1 cellular context compared by ENCODE assay signal in genomic region chr9:98228392-98229089, GRCh38.
TF ChIP-seq lines count a peak whose summit lies in the region.

No MANE protein-coding gene starts in this region.

TF ChIP-seq in HepG2, 621 proteins besides CTCF, POLR2A, EP300 and RAD21 (continued from another document and continues in another):
- TF ChIP-seq GMEB2 (CRISPR knock-in tag; IDR thresholded peaks at IDR 0.05; ENCODE audit: low read depth) (no peak), JUN (CRISPR knock-in tag; IDR thresholded peaks at IDR 0.05) (peak; percentile 27; the same call in 1 of the 2 replicates), SRSF4 (IDR thresholded peaks at IDR 0.05; ENCODE audit: low read depth, low read length, poor library complexity, severe bottlenecking) (no peak), ZNF83 (CRISPR knock-in tag; IDR thresholded peaks at IDR 0.05; ENCODE audit: borderline replicate concordance) (no peak), ZNF616 (CRISPR knock-in tag; IDR thresholded peaks at IDR 0.05; ENCODE audit: low read depth) (no peak), TAF1 (CRISPR knock-in tag; IDR thresholded peaks at IDR 0.05) (no peak), ZFP91 (CRISPR knock-in tag; IDR thresholded peaks at IDR 0.05; ENCODE audit: borderline replicate concordance) (0 out of 2 replicates have a peak, but pooled peaks have one; percentile 25), ZBTB46 (CRISPR knock-in tag; IDR thresholded peaks at IDR 0.05; ENCODE audit: borderline replicate concordance) (no peak), NCOA5 (CRISPR knock-in tag; IDR thresholded peaks at IDR 0.05) (no peak), NFATC3 (CRISPR knock-in tag; IDR thresholded peaks at IDR 0.05) (no peak), TCF7L2 (IDR thresholded peaks at IDR 0.05; ENCODE audit: low read depth, low read length) (no peak), FOXP1 (IDR thresholded peaks at IDR 0.05) (no peak), FOXP1 (CRISPR knock-in tag; IDR thresholded peaks at IDR 0.05) (peak; percentile 36), ZBTB7B (CRISPR knock-in tag; IDR thresholded peaks at IDR 0.05) (peak; percentile 38; the same call in 1 of the 2 replicates), ZFP37 (CRISPR knock-in tag; IDR thresholded peaks at IDR 0.05; ENCODE audit: borderline replicate concordance) (no peak), ZBTB42 (CRISPR knock-in tag; IDR thresholded peaks at IDR 0.05) (no peak), HNRNPUL1 (IDR thresholded peaks at IDR 0.05; ENCODE audit: low read depth, low read length) (no peak), MNT (IDR thresholded peaks at IDR 0.05) (peak; percentile 20; the same call in 1 of the 2 replicates), AHR (CRISPR knock-in tag; IDR thresholded peaks at IDR 0.05) (no peak), DZIP1 (CRISPR knock-in tag; IDR thresholded peaks at IDR 0.05) (no peak), ZBTB39 (CRISPR knock-in tag; IDR thresholded peaks at IDR 0.05) (no peak), MIXL1 (CRISPR knock-in tag; IDR thresholded peaks at IDR 0.05) (0 out of 2 replicates have a peak, but pooled peaks have one; percentile 22), ZNF510 (CRISPR knock-in tag; IDR thresholded peaks at IDR 0.05; ENCODE audit: low read depth) (0 out of 2 replicates have a peak, but pooled peaks have one; percentile 43), TFE3 (CRISPR knock-in tag; IDR thresholded peaks at IDR 0.05) (peak; percentile 82), HDAC1 (CRISPR knock-in tag; IDR thresholded peaks at IDR 0.05) (peak; percentile 38; the same call in 1 of the 2 replicates), ADNP (CRISPR knock-in tag; IDR thresholded peaks at IDR 0.05) (no peak), PLRG1 (conservative IDR thresholded peaks at IDR 0.05) (no peak), SAP130 (CRISPR knock-in tag; IDR thresholded peaks at IDR 0.05; ENCODE audit: low read depth) (peak; percentile 45), ZBTB14 (CRISPR knock-in tag; IDR thresholded peaks at IDR 0.05) (no peak), ZNF563 (CRISPR knock-in tag; IDR thresholded peaks at IDR 0.05) (no peak), EED (CRISPR knock-in tag; IDR thresholded peaks at IDR 0.05) (no peak), BRF2 (CRISPR knock-in tag; IDR thresholded peaks at IDR 0.05) (no peak), NCOA1 (CRISPR knock-in tag; IDR thresholded peaks at IDR 0.05) (no peak), TRIM22 (IDR thresholded peaks at IDR 0.05) (no peak), KDM6A (CRISPR knock-in tag; IDR thresholded peaks at IDR 0.05; ENCODE audit: low read depth) (0 out of 2 replicates have a peak, but pooled peaks have one; percentile 36), ZNF253 (CRISPR knock-in tag; IDR thresholded peaks at IDR 0.05; ENCODE audit: borderline replicate concordance) (no peak), LBX2 (CRISPR knock-in tag; IDR thresholded peaks at IDR 0.05; ENCODE audit: borderline replicate concordance) (no peak), HNRNPK (IDR thresholded peaks at IDR 0.05; ENCODE audit: low read depth, low read length, poor library complexity, severe bottlenecking) (no peak), ZNF737 (CRISPR knock-in tag; IDR thresholded peaks at IDR 0.05; ENCODE audit: borderline replicate concordance) (no peak), ZNF281 (CRISPR knock-in tag; IDR thresholded peaks at IDR 0.05; ENCODE audit: borderline replicate concordance) (no peak)
